2 cellular contexts compared by ENCODE assay signal in the genomic region with DNA sequence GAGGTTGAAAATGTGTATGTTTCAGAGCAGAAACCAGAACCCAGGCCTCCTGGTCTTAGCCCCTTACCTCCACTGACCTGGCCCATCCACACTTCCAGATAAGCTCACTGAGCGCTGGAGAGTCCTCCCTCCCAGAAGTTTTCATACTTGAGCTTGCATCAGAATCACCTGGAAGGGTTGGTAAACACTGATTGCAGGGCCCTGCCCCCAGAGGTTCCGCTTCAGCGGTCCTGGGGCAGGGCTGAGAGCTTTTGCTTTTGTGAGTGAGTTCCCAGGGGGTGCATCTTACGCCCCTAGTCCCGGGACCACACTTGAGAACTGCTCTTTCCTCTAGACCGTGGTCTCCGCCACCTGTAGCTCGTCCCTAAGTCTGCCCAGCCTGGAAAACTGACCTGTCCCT.
A peak's percentile ranks its signal among the peaks of the same experiment; 100 is the strongest.
TF ChIP-seq lines count a peak whose summit lies in the region.

No MANE protein-coding gene starts in this region.

TF ChIP-seq in GM23338, 12 proteins besides CTCF, POLR2A, EP300 and RAD21 (continues in another document):
- no peak for TF ChIP-seq POLR2AphosphoS5 (IDR thresholded peaks at IDR 0.05; ENCODE audit: low read depth)
- TF ChIP-seq, protein P1, sequence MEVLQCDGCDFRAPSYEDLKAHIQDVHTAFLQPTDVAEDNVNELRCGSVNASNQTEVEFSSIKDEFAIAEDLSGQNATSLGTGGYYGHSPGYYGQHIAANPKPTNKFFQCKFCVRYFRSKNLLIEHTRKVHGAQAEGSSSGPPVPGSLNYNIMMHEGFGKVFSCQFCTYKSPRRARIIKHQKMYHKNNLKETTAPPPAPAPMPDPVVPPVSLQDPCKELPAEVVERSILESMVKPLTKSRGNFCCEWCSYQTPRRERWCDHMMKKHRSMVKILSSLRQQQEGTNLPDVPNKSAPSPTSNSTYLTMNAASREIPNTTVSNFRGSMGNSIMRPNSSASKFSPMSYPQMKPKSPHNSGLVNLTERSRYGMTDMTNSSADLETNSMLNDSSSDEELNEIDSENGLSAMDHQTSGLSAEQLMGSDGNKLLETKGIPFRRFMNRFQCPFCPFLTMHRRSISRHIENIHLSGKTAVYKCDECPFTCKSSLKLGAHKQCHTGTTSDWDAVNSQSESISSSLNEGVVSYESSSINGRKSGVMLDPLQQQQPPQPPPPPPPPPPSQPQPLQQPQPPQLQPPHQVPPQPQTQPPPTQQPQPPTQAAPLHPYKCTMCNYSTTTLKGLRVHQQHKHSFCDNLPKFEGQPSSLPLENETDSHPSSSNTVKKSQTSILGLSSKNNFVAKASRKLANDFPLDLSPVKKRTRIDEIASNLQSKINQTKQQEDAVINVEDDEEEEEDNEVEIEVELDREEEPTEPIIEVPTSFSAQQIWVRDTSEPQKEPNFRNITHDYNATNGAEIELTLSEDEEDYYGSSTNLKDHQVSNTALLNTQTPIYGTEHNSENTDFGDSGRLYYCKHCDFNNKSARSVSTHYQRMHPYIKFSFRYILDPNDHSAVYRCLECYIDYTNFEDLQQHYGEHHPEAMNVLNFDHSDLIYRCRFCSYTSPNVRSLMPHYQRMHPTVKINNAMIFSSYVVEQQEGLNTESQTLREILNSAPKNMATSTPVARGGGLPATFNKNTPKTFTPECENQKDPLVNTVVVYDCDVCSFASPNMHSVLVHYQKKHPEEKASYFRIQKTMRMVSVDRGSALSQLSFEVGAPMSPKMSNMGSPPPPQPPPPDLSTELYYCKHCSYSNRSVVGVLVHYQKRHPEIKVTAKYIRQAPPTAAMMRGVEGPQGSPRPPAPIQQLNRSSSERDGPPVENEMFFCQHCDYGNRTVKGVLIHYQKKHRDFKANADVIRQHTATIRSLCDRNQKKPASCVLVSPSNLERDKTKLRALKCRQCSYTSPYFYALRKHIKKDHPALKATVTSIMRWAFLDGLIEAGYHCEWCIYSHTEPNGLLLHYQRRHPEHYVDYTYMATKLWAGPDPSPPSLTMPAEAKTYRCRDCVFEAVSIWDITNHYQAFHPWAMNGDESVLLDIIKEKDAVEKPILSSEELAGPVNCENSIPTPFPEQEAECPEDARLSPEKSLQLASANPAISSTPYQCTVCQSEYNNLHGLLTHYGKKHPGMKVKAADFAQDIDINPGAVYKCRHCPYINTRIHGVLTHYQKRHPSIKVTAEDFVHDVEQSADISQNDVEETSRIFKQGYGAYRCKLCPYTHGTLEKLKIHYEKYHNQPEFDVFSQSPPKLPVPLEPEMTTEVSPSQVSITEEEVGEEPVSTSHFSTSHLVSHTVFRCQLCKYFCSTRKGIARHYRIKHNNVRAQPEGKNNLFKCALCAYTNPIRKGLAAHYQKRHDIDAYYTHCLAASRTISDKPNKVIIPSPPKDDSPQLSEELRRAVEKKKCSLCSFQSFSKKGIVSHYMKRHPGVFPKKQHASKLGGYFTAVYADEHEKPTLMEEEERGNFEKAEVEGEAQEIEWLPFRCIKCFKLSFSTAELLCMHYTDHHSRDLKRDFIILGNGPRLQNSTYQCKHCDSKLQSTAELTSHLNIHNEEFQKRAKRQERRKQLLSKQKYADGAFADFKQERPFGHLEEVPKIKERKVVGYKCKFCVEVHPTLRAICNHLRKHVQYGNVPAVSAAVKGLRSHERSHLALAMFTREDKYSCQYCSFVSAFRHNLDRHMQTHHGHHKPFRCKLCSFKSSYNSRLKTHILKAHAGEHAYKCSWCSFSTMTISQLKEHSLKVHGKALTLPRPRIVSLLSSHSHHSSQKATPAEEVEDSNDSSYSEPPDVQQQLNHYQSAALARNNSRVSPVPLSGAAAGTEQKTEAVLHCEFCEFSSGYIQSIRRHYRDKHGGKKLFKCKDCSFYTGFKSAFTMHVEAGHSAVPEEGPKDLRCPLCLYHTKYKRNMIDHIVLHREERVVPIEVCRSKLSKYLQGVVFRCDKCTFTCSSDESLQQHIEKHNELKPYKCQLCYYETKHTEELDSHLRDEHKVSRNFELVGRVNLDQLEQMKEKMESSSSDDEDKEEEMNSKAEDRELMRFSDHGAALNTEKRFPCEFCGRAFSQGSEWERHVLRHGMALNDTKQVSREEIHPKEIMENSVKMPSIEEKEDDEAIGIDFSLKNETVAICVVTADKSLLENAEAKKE (CRISPR knock-in tag; IDR thresholded peaks at IDR 0.05): no peak
- TF ChIP-seq, protein P2, sequence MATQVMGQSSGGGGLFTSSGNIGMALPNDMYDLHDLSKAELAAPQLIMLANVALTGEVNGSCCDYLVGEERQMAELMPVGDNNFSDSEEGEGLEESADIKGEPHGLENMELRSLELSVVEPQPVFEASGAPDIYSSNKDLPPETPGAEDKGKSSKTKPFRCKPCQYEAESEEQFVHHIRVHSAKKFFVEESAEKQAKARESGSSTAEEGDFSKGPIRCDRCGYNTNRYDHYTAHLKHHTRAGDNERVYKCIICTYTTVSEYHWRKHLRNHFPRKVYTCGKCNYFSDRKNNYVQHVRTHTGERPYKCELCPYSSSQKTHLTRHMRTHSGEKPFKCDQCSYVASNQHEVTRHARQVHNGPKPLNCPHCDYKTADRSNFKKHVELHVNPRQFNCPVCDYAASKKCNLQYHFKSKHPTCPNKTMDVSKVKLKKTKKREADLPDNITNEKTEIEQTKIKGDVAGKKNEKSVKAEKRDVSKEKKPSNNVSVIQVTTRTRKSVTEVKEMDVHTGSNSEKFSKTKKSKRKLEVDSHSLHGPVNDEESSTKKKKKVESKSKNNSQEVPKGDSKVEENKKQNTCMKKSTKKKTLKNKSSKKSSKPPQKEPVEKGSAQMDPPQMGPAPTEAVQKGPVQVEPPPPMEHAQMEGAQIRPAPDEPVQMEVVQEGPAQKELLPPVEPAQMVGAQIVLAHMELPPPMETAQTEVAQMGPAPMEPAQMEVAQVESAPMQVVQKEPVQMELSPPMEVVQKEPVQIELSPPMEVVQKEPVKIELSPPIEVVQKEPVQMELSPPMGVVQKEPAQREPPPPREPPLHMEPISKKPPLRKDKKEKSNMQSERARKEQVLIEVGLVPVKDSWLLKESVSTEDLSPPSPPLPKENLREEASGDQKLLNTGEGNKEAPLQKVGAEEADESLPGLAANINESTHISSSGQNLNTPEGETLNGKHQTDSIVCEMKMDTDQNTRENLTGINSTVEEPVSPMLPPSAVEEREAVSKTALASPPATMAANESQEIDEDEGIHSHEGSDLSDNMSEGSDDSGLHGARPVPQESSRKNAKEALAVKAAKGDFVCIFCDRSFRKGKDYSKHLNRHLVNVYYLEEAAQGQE (IDR thresholded peaks at IDR 0.05; ENCODE audit: unreplicated experiment): no peak
- no peak for TF ChIP-seq EZH2phosphoT487 (IDR thresholded peaks at IDR 0.05; ENCODE audit: unreplicated experiment)
- TF ChIP-seq ZNF331 (CRISPR knock-in tag; IDR thresholded peaks at IDR 0.05; ENCODE audit: low read depth): no peak
- no peak for TF ChIP-seq CREB1 (CRISPR knock-in tag; IDR thresholded peaks at IDR 0.05; ENCODE audit: low read depth)
- TF ChIP-seq JUNB (IDR thresholded peaks at IDR 0.05; ENCODE audit: unreplicated experiment): no peak
- TF ChIP-seq STAT1 (IDR thresholded peaks at IDR 0.05; ENCODE audit: unreplicated experiment): no peak
- no peak for TF ChIP-seq ZNF114 (CRISPR knock-in tag; IDR thresholded peaks at IDR 0.05)
- no peak for TF ChIP-seq NANOG (IDR thresholded peaks at IDR 0.05; ENCODE audit: borderline replicate concordance)
- TF ChIP-seq EZH2 (IDR thresholded peaks at IDR 0.05; ENCODE audit: low read depth, unreplicated experiment): no peak

TF ChIP-seq in K562, 482 proteins besides CTCF, POLR2A, EP300 and RAD21:
- TF ChIP-seq ZNF263 (CRISPR knock-in tag; IDR thresholded peaks at IDR 0.05; ENCODE audit: borderline replicate concordance) (peak; percentile 37; the same call in 1 of the 2 replicates), ZNF23 (CRISPR knock-in tag; IDR thresholded peaks at IDR 0.05) (no peak), CEBPG (CRISPR knock-in tag; IDR thresholded peaks at IDR 0.05) (0 out of 2 replicates have a peak, but pooled peaks have one; percentile 25), CEBPG (tag; conservative IDR thresholded peaks at IDR 0.05 in 1 of 2, IDR thresholded peaks at IDR 0.05 in 1 of 2) (no peak)
- TF ChIP-seq, protein P3, sequence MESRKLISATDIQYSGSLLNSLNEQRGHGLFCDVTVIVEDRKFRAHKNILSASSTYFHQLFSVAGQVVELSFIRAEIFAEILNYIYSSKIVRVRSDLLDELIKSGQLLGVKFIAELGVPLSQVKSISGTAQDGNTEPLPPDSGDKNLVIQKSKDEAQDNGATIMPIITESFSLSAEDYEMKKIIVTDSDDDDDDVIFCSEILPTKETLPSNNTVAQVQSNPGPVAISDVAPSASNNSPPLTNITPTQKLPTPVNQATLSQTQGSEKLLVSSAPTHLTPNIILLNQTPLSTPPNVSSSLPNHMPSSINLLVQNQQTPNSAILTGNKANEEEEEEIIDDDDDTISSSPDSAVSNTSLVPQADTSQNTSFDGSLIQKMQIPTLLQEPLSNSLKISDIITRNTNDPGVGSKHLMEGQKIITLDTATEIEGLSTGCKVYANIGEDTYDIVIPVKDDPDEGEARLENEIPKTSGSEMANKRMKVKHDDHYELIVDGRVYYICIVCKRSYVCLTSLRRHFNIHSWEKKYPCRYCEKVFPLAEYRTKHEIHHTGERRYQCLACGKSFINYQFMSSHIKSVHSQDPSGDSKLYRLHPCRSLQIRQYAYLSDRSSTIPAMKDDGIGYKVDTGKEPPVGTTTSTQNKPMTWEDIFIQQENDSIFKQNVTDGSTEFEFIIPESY (CRISPR knock-in tag; IDR thresholded peaks at IDR 0.05): 0 out of 2 replicates have a peak, but pooled peaks have one; percentile 54
TF ChIP-seq in K562: peak in this region for 3.
